9 cellular contexts compared by ENCODE assay signal in the genomic region with DNA sequence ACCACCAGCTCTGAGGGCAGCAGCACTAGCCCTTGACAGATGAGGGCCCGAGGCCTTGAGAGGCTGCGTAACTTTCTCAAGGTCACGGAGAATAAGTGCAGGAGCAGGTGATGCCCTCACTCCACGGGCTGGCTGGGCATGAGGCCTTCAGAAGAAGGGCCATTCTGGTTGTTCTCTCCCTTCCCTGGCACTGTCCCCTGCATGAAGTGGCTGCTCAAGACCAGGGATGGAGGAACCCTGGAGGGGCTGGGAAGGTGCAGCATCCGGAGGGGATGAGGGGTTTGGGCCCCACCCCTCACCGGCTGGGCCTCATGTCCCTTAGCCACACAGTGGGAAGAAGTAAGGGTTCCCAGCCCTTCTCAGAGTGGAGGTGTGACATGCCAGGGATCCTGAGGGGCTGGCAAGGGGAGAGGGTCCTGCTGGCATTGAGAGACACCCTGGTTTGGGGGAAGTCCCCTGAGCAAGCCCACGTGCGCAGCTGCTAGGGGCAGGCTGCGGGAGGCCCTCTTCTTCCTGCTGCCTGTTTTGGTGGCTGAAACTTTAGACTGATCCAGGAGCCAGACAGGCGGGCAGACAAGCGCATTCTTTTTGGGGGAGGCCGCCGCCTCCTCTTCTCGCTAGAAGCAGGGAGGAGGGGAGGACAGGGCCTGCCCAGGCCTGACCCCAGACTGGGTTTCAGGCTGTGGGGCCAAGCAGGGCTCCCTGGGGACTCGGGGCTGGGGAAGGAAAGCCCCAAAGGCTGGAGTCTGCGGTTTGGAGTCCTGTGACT.
DNase-seq lines count a peak whose midpoint lies in the region; ATAC-seq and TF ChIP-seq lines count a peak whose summit lies in the region.
"Had no signal": no experiment of that assay in that cellular context is flagged by ENCODE, and none has a peak within 500 bp of the region (broad histone marks: within the 10 kb centered on the region; RNA-seq: fewer than 3 reads in every experiment).

No MANE protein-coding gene starts in this region.

- H3K4me3 ChIP-seq in RWPE2 (ENCODE audit: severe bottlenecking) (no peak overlapping the region), skeletal muscle satellite cell (ENCODE audit: low read length) (no peak overlapping the region)

- no peaks in the 10 kb centered on the region for H3K36me3 Mint-ChIP-seq in activated T-cell treated with anti-CD3 and anti-CD28 coated beads, Interleukin-2, amount 50 U/mL, for 4 hours (ENCODE audit: insufficient read depth)

- H3K27ac ChIP-seq in RWPE2 (ENCODE audit: poor library complexity, severe bottlenecking) = peak overlapping the region; percentile 44

- H3K36me3 ChIP-seq in RWPE2 (ENCODE audit: low read depth) = peaks cover 6% of the 10 kb centered on the region
- peaks cover 6% of the 10 kb centered on the region for H3K36me3 ChIP-seq in skeletal muscle satellite cell (ENCODE audit: insufficient read depth, low read length)

- H3K9ac ChIP-seq in skeletal muscle satellite cell (ENCODE audit: low read depth, low read length) = peak overlapping the region; percentile 47

- peak; percentile 23 to 35 for ATAC-seq in activated T-cell treated with anti-CD3 and anti-CD28 coated beads, Interleukin-2, amount 50 U/mL, for 4 hours
- ATAC-seq in HG02981 (IDR thresholded peaks at IDR 0.05; ENCODE audit: unreplicated experiment) (peak; percentile 65), RWPE2 (ENCODE audit: low read depth) (peak; percentile 50), Right ventricle myocardium superior (ENCODE audit: poor library complexity) (peak; percentile 49)

- no peaks in the 10 kb centered on the region for H3K9me3 Mint-ChIP-seq in activated T-cell treated with anti-CD3 and anti-CD28 coated beads, Interleukin-2, amount 50 U/mL, for 4 hours
- H3K9me3 Mint-ChIP-seq: CD4-positive, CD25-positive, alpha-beta regulatory T cell had no signal

- TF ChIP-seq CTCF in RWPE2 (IDR thresholded peaks at IDR 0.05; ENCODE audit: poor library complexity, severe bottlenecking) = no peak

- no peak for DNase-seq in activated T-cell treated with anti-CD3 and anti-CD28 coated beads, Interleukin-2, amount 50 U/mL, for 4 hours
- no peak for DNase-seq in activated T-cell treated with anti-CD3 and anti-CD28 coated beads, Interleukin-2, amount 50 U/mL, for 1 hour
- DNase-seq in RWPE2 (ENCODE audit: low spot score) = no peak
- DNase-seq in Right ventricle myocardium superior = peak; percentile 78
- no peak for DNase-seq in NCI-H774 (lab: John Stamatoyannopoulos, UW)
- no peak for DNase-seq in T-helper 1 cell

- intact Hi-C loops in Right ventricle myocardium superior (cut with DNase I) = no loop called here

- peaks cover 24% of the 10 kb centered on the region for H3K4me1 Mint-ChIP-seq in activated T-cell treated with anti-CD3 and anti-CD28 coated beads, Interleukin-2, amount 50 U/mL, for 4 hours (ENCODE audit: low read depth)

- peaks cover 10% of the 10 kb centered on the region for H3K4me1 ChIP-seq in RWPE2 (ENCODE audit: insufficient read depth, poor library complexity, severe bottlenecking)
- peaks cover 43% of the 10 kb centered on the region for H3K4me1 ChIP-seq in skeletal muscle satellite cell (ENCODE audit: control insufficient read depth, insufficient read depth, low read length)

- H3K9me3 ChIP-seq in RWPE2 (ENCODE audit: severe bottlenecking) = no peaks in the 10 kb centered on the region
- no peaks in the 10 kb centered on the region for H3K9me3 ChIP-seq in skeletal muscle satellite cell (replicated peaks; ENCODE audit: low read length)

- no peak overlapping the region for H3K4me3 Mint-ChIP-seq in activated T-cell treated with anti-CD3 and anti-CD28 coated beads, Interleukin-2, amount 50 U/mL, for 4 hours
- H3K4me3 Mint-ChIP-seq: CD4-positive, CD25-positive, alpha-beta regulatory T cell had no signal

- H3K4me2 ChIP-seq in skeletal muscle satellite cell (ENCODE audit: low read length) = peak overlapping the region; percentile 33

- H3K27me3 Mint-ChIP-seq in activated T-cell treated with anti-CD3 and anti-CD28 coated beads, Interleukin-2, amount 50 U/mL, for 4 hours (ENCODE audit: low read depth) = no peaks in the 10 kb centered on the region
- H3K27me3 Mint-ChIP-seq: CD4-positive, CD25-positive, alpha-beta regulatory T cell had no signal

- H3K27me3 ChIP-seq in RWPE2 (ENCODE audit: insufficient read depth, poor library complexity, severe bottlenecking) (no peaks in the 10 kb centered on the region), skeletal muscle satellite cell (ENCODE audit: control insufficient read depth, insufficient read depth, low read length) (no peaks in the 10 kb centered on the region)
